Comparison of ENCODE assay signal across 21 cellular contexts in the genomic region with DNA sequence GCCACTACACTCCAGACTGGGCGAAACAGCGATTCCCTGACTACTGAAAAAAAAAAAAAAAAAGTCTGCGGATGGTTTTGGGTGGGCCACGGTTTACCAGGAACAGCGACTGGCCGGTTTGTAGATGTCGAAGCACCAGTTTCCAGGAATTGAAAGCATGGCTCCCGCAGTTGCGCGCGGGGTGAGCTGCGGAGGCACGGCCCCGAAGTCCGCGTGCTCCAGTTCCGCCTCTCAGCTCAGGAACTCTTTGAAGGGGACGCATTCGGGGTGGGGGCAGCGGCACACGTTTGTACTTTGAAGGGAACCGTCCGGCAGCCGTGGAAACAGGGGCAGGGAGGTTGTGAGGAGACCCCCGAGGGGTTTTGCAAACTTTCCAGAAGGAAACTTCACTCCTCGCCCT. TPM values are rescaled to one million over a fixed set of nuclear protein-coding genes. Genes with fewer than 3 reads are reported as not detected.
A peak's percentile ranks its signal among the peaks of the same experiment; 100 is the strongest.
DNase-seq lines count a peak whose midpoint lies in the region; ATAC-seq and TF ChIP-seq lines count a peak whose summit lies in the region.
"Had no signal": no experiment of that assay in that cellular context is flagged by ENCODE, and none has a peak within 500 bp of the region (broad histone marks: within the 10 kb centered on the region; RNA-seq: fewer than 3 reads in every experiment).

No MANE protein-coding gene starts in this region.

- H2BK12ac ChIP-seq in trophoblast cell (ENCODE audit: low read length), result peak overlapping the region; percentile 83

- H4K12ac ChIP-seq in trophoblast cell (ENCODE audit: low read depth, low read length), result no peak overlapping the region

- H2AFZ ChIP-seq in GM23338 (peak overlapping the region; percentile 79; the same call in 1 of the 2 replicates), trophoblast cell (ENCODE audit: insufficient read depth, low read length, poor library complexity) (no peak overlapping the region)
- H2AFZ ChIP-seq: GM23248 had no signal

- ATAC-seq in GM23338, result no peak
- ATAC-seq in WTC11, result no peak
- ATAC-seq in GM21717 (IDR thresholded peaks at IDR 0.05; ENCODE audit: unreplicated experiment), result no peak
- ATAC-seq: A549, HCT116 had no signal

- no peak overlapping the region for H3K18ac ChIP-seq in trophoblast cell (ENCODE audit: low read length)

- H2BK120ac ChIP-seq in trophoblast cell (ENCODE audit: insufficient read depth, low read length, poor library complexity), result peak overlapping the region; percentile 49

- peak overlapping the region; percentile 48 for H4K91ac ChIP-seq in trophoblast cell (ENCODE audit: low read depth, low read length)

- H3K4me3 Mint-ChIP-seq in GM23338 (no peak overlapping the region), WTC11 (no peak overlapping the region), MCF 10A (ENCODE audit: unreplicated experiment) (no peak overlapping the region)
- H3K4me3 Mint-ChIP-seq: CD14-positive monocyte; CD4-positive, alpha-beta T cell; CD8-positive, alpha-beta memory T cell had no signal

- H3K79me1 ChIP-seq in trophoblast cell (ENCODE audit: low read length), result peaks cover 12% of the 10 kb centered on the region

- H2BK5ac ChIP-seq in trophoblast cell (ENCODE audit: low read depth, low read length, poor library complexity), result no peak overlapping the region

- H3K27me3 ChIP-seq in GM23338 (ENCODE audit: insufficient read depth) (no peaks in the 10 kb centered on the region), trophoblast cell (ENCODE audit: insufficient read depth, low read length) (no peaks in the 10 kb centered on the region)
- H3K27me3 ChIP-seq: BLaER1 treated with 17β-estradiol and CSF1 and Interleukin-3, amounts not matched to agents 10 nM and 100 nM had no signal

- H3K4me1 ChIP-seq in GM23338 (ENCODE audit: insufficient read depth) (peaks cover 28% of the 10 kb centered on the region), trophoblast cell (ENCODE audit: control insufficient read depth in 1 of 2, insufficient read depth in 2 of 2, low read length in 2 of 2) (peaks cover 10 to 20% of the 10 kb centered on the region in 2 experiments)
- H3K4me1 ChIP-seq: A549, BE2C had no signal

- no peak overlapping the region for H3K23ac ChIP-seq in trophoblast cell (ENCODE audit: low read length)

- H3K27ac Mint-ChIP-seq in GM23338 (no peak overlapping the region; the same call in 1 of the 2 replicates), WTC11 (peak overlapping the region; percentile 10; the same call in 1 of the 2 replicates), MCF 10A (ENCODE audit: low read depth, unreplicated experiment) (no peak overlapping the region)
- H3K27ac Mint-ChIP-seq: CD4-positive, alpha-beta T cell; CD8-positive, alpha-beta memory T cell had no signal

- no TSS peak for BruUV-seq in MCF 10A (replicated peaks; lab: Mats Ljungman, UMichigan)

- H2AK5ac ChIP-seq in trophoblast cell (ENCODE audit: low read length), result no peak overlapping the region

- no peaks in the 10 kb centered on the region for H3K36me3 Mint-ChIP-seq in GM23338 (ENCODE audit: low read depth)
- H3K36me3 Mint-ChIP-seq in WTC11, result peaks cover 10% of the 10 kb centered on the region
- no peaks in the 10 kb centered on the region for H3K36me3 Mint-ChIP-seq in MCF 10A (ENCODE audit: insufficient read depth, unreplicated experiment)
- H3K36me3 Mint-ChIP-seq: CD14-positive monocyte; CD8-positive, alpha-beta memory T cell had no signal

- CTCF ChIA-PET in WTC11 (lab: Charles Lee), result interaction anchor here (3.1 kb wide), 1 partner anchor 74 kb away, joined by 11 read pairs; no protein-coding TSS in a partner anchor
- CTCF ChIA-PET in MCF 10A (lab: Yijun Ruan, JAX), result interaction anchor here (0.5 kb wide), 1 partner anchor 388 kb away, joined by 3 read pairs; no protein-coding TSS in a partner anchor

- peak overlapping the region; percentile 50 for H4K8ac ChIP-seq in trophoblast cell (ENCODE audit: low read depth, low read length)

- H3K27me3 Mint-ChIP-seq in GM23338 (ENCODE audit: insufficient read depth, low read depth, poor library complexity), result peaks cover 6% of the 10 kb centered on the region
- H3K27me3 Mint-ChIP-seq in WTC11 (ENCODE audit: low read depth), result no peaks in the 10 kb centered on the region; the same call in 1 of the 2 replicates
- peaks cover 40% of the 10 kb centered on the region for H3K27me3 Mint-ChIP-seq in MCF 10A (ENCODE audit: insufficient read depth, unreplicated experiment)

- POLR2A ChIA-PET in WTC11 (lab: Charles Lee) (no interaction called here), MCF 10A (lab: Yijun Ruan, JAX) (no interaction called here)

- H3K9ac ChIP-seq in trophoblast cell (ENCODE audit: low read length), result no peak overlapping the region
- H3K9ac ChIP-seq: BLaER1 treated with 17β-estradiol and CSF1 and Interleukin-3, amounts not matched to agents 10 nM and 100 nM; GM23248 had no signal

- H3K9me3 ChIP-seq in trophoblast cell (ENCODE audit: insufficient read depth, low read depth, low read length), result peaks cover 4% of the 10 kb centered on the region
- H3K9me3 ChIP-seq: A549, BE2C had no signal

- H3K4me2 ChIP-seq in GM23338 (no peak overlapping the region), trophoblast cell (ENCODE audit: low read length) (no peak overlapping the region)
- H3K4me2 ChIP-seq: A549; BLaER1 treated with 17β-estradiol and CSF1 and Interleukin-3, amounts not matched to agents 10 nM and 100 nM had no signal

- H3K36me3 ChIP-seq in GM23338 (ENCODE audit: insufficient read depth), result no peaks in the 10 kb centered on the region; the same call in 1 of the 2 replicates
- H3K36me3 ChIP-seq in trophoblast cell (ENCODE audit: control insufficient read depth in 1 of 2, insufficient read depth in 2 of 2, low read length in 2 of 2), result peaks cover 0 to 2% of the 10 kb centered on the region in 2 experiments
- H3K36me3 ChIP-seq: BE2C; BLaER1 treated with 17β-estradiol and CSF1 and Interleukin-3, amounts not matched to agents 10 nM and 100 nM had no signal

- TF ChIP-seq CTCF in GM23338 (conservative IDR thresholded peaks at IDR 0.05; ENCODE audit: low read depth in 2 of 2) (no peak), WTC11 (IDR thresholded peaks at IDR 0.05) (no peak), MCF 10A (IDR thresholded peaks at IDR 0.05; ENCODE audit: unreplicated experiment) (no peak)

- no peak for DNase-seq in GM23338 (ENCODE audit: low spot score)
- no peak for DNase-seq in WTC11 (ENCODE audit: low spot score)
- DNase-seq in trophoblast cell, result no peak
- no peak for DNase-seq in NCI-H69 (lab: John Stamatoyannopoulos, UW)
- no peak for DNase-seq in MCF 10A (ENCODE audit: unreplicated experiment)
- no peak for DNase-seq in SIG-M5 treated with dmso at 0.1 percent for 504 hours (lab: John Stamatoyannopoulos, UW; ENCODE audit: unreplicated experiment)
- DNase-seq: 8988T; ACHN; AML-193; BE2C; CD4-positive, alpha-beta T cell; CD8-positive, alpha-beta memory T cell; DMS 273 treated with DMSO at 0.1 percent for 48 hours; DMS79; GF-D8; GM23248 had no signal

- H3K9me3 Mint-ChIP-seq in GM23338, result peaks cover 2% of the 10 kb centered on the region
- peaks cover 20% of the 10 kb centered on the region for H3K9me3 Mint-ChIP-seq in WTC11
- H3K9me3 Mint-ChIP-seq in MCF 10A (ENCODE audit: unreplicated experiment), result no peaks in the 10 kb centered on the region
- H3K9me3 Mint-ChIP-seq: CD4-positive, alpha-beta T cell; CD8-positive, alpha-beta memory T cell had no signal

- no CpG with 5 or more reads among the region's 26 CpGs for WGBS in trophoblast cell (ENCODE audit: extremely low coverage, insufficient coverage, insufficient read length)

- peaks cover 8% of the 10 kb centered on the region for H3K9me2 ChIP-seq in GM23338 (ENCODE audit: insufficient read depth)

- intact Hi-C loops in MCF 10A (cut with micrococcal nuclease), result no loop called here

- H3K4me1 Mint-ChIP-seq in GM23338 (peaks cover 27% of the 10 kb centered on the region), WTC11 (peaks cover 64% of the 10 kb centered on the region), MCF 10A (ENCODE audit: insufficient read depth, unreplicated experiment) (no peaks in the 10 kb centered on the region)
- H3K4me1 Mint-ChIP-seq: CD8-positive, alpha-beta memory T cell had no signal

- no peaks in the 10 kb centered on the region for H3K79me2 ChIP-seq in GM23338 (replicated peaks; ENCODE audit: insufficient read depth)
- H3K79me2 ChIP-seq in trophoblast cell (ENCODE audit: control insufficient read depth, insufficient read depth, low read length, poor library complexity), result no peaks in the 10 kb centered on the region

- H3K4me3 ChIP-seq in GM23338, result no peak overlapping the region
- peak overlapping the region; percentile 41 for H3K4me3 ChIP-seq in trophoblast cell (ENCODE audit: low read depth, low read length)
- H3K4me3 ChIP-seq: A549; BLaER1 treated with 17β-estradiol and CSF1 and Interleukin-3, amounts not matched to agents 10 nM and 100 nM; GM23248 had no signal

- H3F3A ChIP-seq in GM23338 (replicated peaks; ENCODE audit: low read depth), result no peaks in the 10 kb centered on the region

- H3K14ac ChIP-seq in trophoblast cell (ENCODE audit: low read length), result peak overlapping the region; percentile 45

- H3K27ac ChIP-seq in GM23338 (ENCODE audit: low read depth) (no peak overlapping the region), trophoblast cell (ENCODE audit: low read depth, low read length) (no peak overlapping the region)
- H3K27ac ChIP-seq: A549; BLaER1 treated with 17β-estradiol and CSF1 and Interleukin-3, amounts not matched to agents 10 nM and 100 nM; GM23248 had no signal

- no peak overlapping the region for H3K4ac ChIP-seq in trophoblast cell (ENCODE audit: low read depth, low read length)

- no peaks in the 10 kb centered on the region for H4K20me1 ChIP-seq in GM23338 (replicated peaks; ENCODE audit: insufficient read depth)
- H4K20me1 ChIP-seq: BLaER1 treated with 17β-estradiol and CSF1 and Interleukin-3, amounts not matched to agents 10 nM and 100 nM had no signal

TF ChIP-seq in GM23338, 12 proteins besides CTCF, POLR2A, EP300 and RAD21 (continues in another document):
- TF ChIP-seq STAT1 (IDR thresholded peaks at IDR 0.05; ENCODE audit: unreplicated experiment), result no peak

TF ChIP-seq in WTC11, 78 proteins besides CTCF, POLR2A, EP300 and RAD21 (continues in another document):
- TF ChIP-seq NFE2L1 (CRISPR knock-in tag; IDR thresholded peaks at IDR 0.05) (no peak), ZBTB21 (CRISPR knock-in tag; IDR thresholded peaks at IDR 0.05; ENCODE audit: borderline replicate concordance) (no peak), GTF2I (CRISPR knock-in tag; conservative IDR thresholded peaks at IDR 0.05) (no peak)

RNA-seq across cellular contexts. Expression of a gene that starts 27.1 kb away (rescaled TPM):
- 0.58 and 1.2 TPM in 2 replicates for total RNA-seq in GM23338 (2014; rRNA removed; shearing (Covaris generic))
- 0.42 and 0.55 TPM in 2 replicates for polyA plus RNA-seq in GM23338 (2016; fragmentation: Nextera tagmentation; extraction: Ambion mirVana)
- total RNA-seq in WTC11 (2021), result 0.35 to 0.39 TPM (median 0.39 TPM) in 3 replicates
- polyA plus RNA-seq in trophoblast cell (2013), result 0.49 and 0.59 TPM in 2 replicates
- total RNA-seq in MCF 10A (2022), result 0.72 and 0.96 TPM in 2 replicates
